9 cellular contexts compared by ENCODE assay signal in the genomic region with DNA sequence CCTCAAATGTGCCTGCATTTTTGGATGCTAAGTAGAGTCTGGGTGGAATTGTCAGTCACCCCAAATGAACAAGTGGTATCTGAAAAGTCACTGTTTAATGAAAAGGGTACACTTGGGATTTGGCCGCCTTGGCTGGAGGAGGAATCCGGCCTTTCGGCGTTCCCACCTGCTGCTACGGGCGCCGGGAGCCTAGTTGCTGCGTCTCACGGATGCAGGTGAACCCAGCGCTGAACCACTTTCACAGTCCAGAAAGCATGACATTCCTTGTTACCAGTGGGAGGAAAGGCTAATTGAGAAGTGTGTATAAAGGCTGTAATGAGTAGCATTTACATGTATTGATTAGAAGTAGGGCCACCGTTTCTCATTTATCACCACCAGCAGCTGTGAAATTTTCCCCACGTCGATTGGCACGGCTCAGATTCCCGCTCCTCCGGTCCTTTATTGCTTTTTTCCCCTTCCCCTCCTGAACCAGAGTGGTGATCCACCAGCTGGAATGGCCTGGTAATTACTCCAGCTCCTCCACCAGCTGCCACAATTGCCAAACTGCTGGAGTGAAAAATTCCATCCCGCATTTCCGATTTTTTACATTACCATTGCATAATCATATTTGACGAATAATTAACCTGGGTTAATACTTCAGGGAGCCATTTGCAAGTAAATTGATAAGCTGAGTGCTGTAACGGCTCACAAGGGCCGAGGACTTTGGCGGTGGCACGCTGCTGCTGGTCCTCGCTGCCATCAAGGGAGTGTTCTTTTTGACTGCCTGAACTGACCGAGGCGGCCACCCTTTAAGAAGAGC.
A peak's percentile ranks its signal among the peaks of the same experiment; 100 is the strongest.
DNase-seq lines count a peak whose midpoint lies in the region; ATAC-seq and TF ChIP-seq lines count a peak whose summit lies in the region.
"Had no signal": no experiment of that assay in that cellular context is flagged by ENCODE, and none has a peak within 500 bp of the region (broad histone marks: within the 10 kb centered on the region; RNA-seq: fewer than 3 reads in every experiment).

No MANE protein-coding gene starts in this region.

- ATAC-seq in upper lobe of right lung: peak; percentile 82

- peak overlapping the region; percentile 43 for H3K4me3 Mint-ChIP-seq in activated naive CD4-positive, alpha-beta T cell treated with anti-CD3 and anti-CD28 coated beads, Interleukin-2, amount 50 U/mL, for 24 hours

- no peak for DNase-seq in activated naive CD4-positive, alpha-beta T cell treated with Interleukin-2 at 50 U/mL for 16 hours
- DNase-seq in NCI-H748 treated with DMSO at 0.1 percent for 48 hours (lab: John Stamatoyannopoulos, UW): peak; percentile 70
- peak; percentile 54 for DNase-seq in kidney tubule cell (ENCODE audit: low spot score)
- DNase-seq in upper lobe of right lung: peak; percentile 70
- no peak for DNase-seq in AML-193 (lab: John Stamatoyannopoulos, UW)
- DNase-seq in SHP77 treated with DMSO at 0.1 percent for 48 hours (lab: John Stamatoyannopoulos, UW): no peak
- DNase-seq in GOT3 (lab: John Stamatoyannopoulos, UW): no peak

- intact Hi-C loops in upper lobe of right lung (cut with DNase I): no loop called here

- H3K4me1 ChIP-seq in upper lobe of right lung: no peaks in the 10 kb centered on the region
- H3K4me1 ChIP-seq: esophagus muscularis mucosa had no signal

- H3K27me3 ChIP-seq in upper lobe of right lung: no peaks in the 10 kb centered on the region

- H3K9me3 Mint-ChIP-seq in activated naive CD4-positive, alpha-beta T cell treated with anti-CD3 and anti-CD28 coated beads, Interleukin-2, amount 50 U/mL, for 24 hours: no peaks in the 10 kb centered on the region

- no peaks in the 10 kb centered on the region for H3K36me3 ChIP-seq in upper lobe of right lung
- H3K36me3 ChIP-seq: esophagus muscularis mucosa had no signal

- peak overlapping the region; percentile 6 for H3K4me3 ChIP-seq in upper lobe of right lung
- H3K4me3 ChIP-seq: esophagus muscularis mucosa had no signal

- H3K4me1 Mint-ChIP-seq in activated naive CD4-positive, alpha-beta T cell treated with anti-CD3 and anti-CD28 coated beads, Interleukin-2, amount 50 U/mL, for 24 hours: no peaks in the 10 kb centered on the region

- no peak overlapping the region for H3K27ac ChIP-seq in upper lobe of right lung
- H3K27ac ChIP-seq: esophagus muscularis mucosa had no signal

- H3K27ac Mint-ChIP-seq in activated naive CD4-positive, alpha-beta T cell treated with anti-CD3 and anti-CD28 coated beads, Interleukin-2, amount 50 U/mL, for 24 hours: no peak overlapping the region

- TF ChIP-seq CTCF in upper lobe of right lung (IDR thresholded peaks at IDR 0.05): no peak

- no peaks in the 10 kb centered on the region for H3K9me3 ChIP-seq in upper lobe of right lung
- H3K9me3 ChIP-seq: esophagus muscularis mucosa had no signal

- no peaks in the 10 kb centered on the region for H3K36me3 Mint-ChIP-seq in activated naive CD4-positive, alpha-beta T cell treated with anti-CD3 and anti-CD28 coated beads, Interleukin-2, amount 50 U/mL, for 24 hours

- H3K27me3 Mint-ChIP-seq in activated naive CD4-positive, alpha-beta T cell treated with anti-CD3 and anti-CD28 coated beads, Interleukin-2, amount 50 U/mL, for 24 hours: peaks cover 9% of the 10 kb centered on the region

Comparison
In these comparisons a context has a peak if more than half of its experiments do, and no peak if none do; other contexts are left out.
1. DNase-seq: peak in NCI-H748 treated with DMSO at 0.1 percent for 48 hours (single experiment), kidney tubule cell (single experiment) and upper lobe of right lung (single experiment); none in activated naive CD4-positive, alpha-beta T cell treated with Interleukin-2 at 50 U/mL for 16 hours (single experiment), AML-193 (0 of 2), SHP77 treated with DMSO at 0.1 percent for 48 hours (single experiment) and GOT3 (single experiment).